In genomic region chr7:141533149-141533949, GRCh38 we compare ENCODE assay signal across 8 cellular contexts. TPM values are rescaled to one million over a fixed set of nuclear protein-coding genes. Genes with fewer than 3 reads are reported as not detected.
A peak's percentile ranks its signal among the peaks of the same experiment; 100 is the strongest.
DNase-seq lines count a peak whose midpoint lies in the region; ATAC-seq and TF ChIP-seq lines count a peak whose summit lies in the region.

No MANE protein-coding gene starts in this region.

- H3K27me3 ChIP-seq in HCT116 (ENCODE audit: insufficient read depth, low read length) (peaks cover 13% of the 10 kb centered on the region; the same call in 1 of the 2 replicates), gastrocnemius medialis (no peaks in the 10 kb centered on the region)

- no TSS peak for BruUV-seq in HCT116 (replicated peaks; lab: Mats Ljungman, UMichigan)

- H3K4me2 ChIP-seq in HCT116 (ENCODE audit: low read length), result no peak overlapping the region

- no peaks in the 10 kb centered on the region for H4K20me1 ChIP-seq in HCT116 (ENCODE audit: insufficient read depth)

- no peaks in the 10 kb centered on the region for H3K9me2 ChIP-seq in HCT116 (ENCODE audit: insufficient read depth)

- H3K9me3 ChIP-seq in HCT116 (ENCODE audit: control insufficient read depth in 1 of 2, insufficient read depth in 1 of 2, low read depth in 1 of 2, low read length in 2 of 2) (no peaks in the 10 kb centered on the region), gastrocnemius medialis (no peaks in the 10 kb centered on the region)

- H3K9ac ChIP-seq in HCT116 (ENCODE audit: low read length), result no peak overlapping the region

- TF ChIP-seq POLR2A in HCT116 (IDR thresholded peaks at IDR 0.05; ENCODE audit: borderline replicate concordance, extremely low read depth, insufficient read depth, insufficient read length), result no peak
- TF ChIP-seq POLR2A in gastrocnemius medialis (IDR thresholded peaks at IDR 0.05), result no peak

- no peaks in the 10 kb centered on the region for H3K36me3 ChIP-seq in HCT116 (ENCODE audit: control insufficient read depth in 1 of 2, insufficient read depth in 2 of 2, low read length in 2 of 2)
- no peaks in the 10 kb centered on the region for H3K36me3 ChIP-seq in gastrocnemius medialis

- DNase-seq in DMS 273 (lab: John Stamatoyannopoulos, UW; ENCODE audit: unreplicated experiment), result peak; percentile 94
- peak; percentile 48 for DNase-seq in HCT116 (ENCODE audit: low read depth, low spot score)
- peak; percentile 79 for DNase-seq in NCI-H2029 (lab: John Stamatoyannopoulos, UW)
- peak; percentile 20 for DNase-seq in T1000 (lab: John Stamatoyannopoulos, UW)
- peak; percentile 73 for DNase-seq in astrocyte of the spinal cord (ENCODE audit: low read depth, low spot score)
- DNase-seq in hypothalamus (lab: John Stamatoyannopoulos, UW), result peak in 46 of 51 donors; percentile 2 to 82 (median 46)
- DNase-seq in gastrocnemius medialis, result peak; percentile 22 to 33

- in situ Hi-C loops in astrocyte of the spinal cord (cut with HindIII; ENCODE audit: low sequenced_read_pairs) (no loop called here), gastrocnemius medialis (cut with MboI; ENCODE audit: low sequenced_read_pairs in 4 of 4) (loop anchor here (5.0 to 25.0 kb wide), 5 partner anchors 209 to 721 kb away; partner anchors contain the start of gene MRPS33 (in 1 of the 4))

- H2AFZ ChIP-seq in HCT116 (ENCODE audit: low read depth, low read length, poor library complexity, severe bottlenecking), result peak overlapping the region; percentile 11

- intact Hi-C loops in HCT116 (cut with micrococcal nuclease) (loop anchor here (5.0 to 10.0 kb wide), 4 partner anchors 269 to 861 kb away; partner anchors contain the start of gene ADCK2), gastrocnemius medialis (cut with DNase I; ENCODE audit: low total_unique reads) (loop anchor here (1.0 to 10.0 kb wide), 5 partner anchors 209 to 859 kb away; partner anchors contain the start of genes ADCK2 and MRPS33)

- H3K4me1 ChIP-seq in HCT116 (ENCODE audit: control insufficient read depth in 1 of 2, insufficient read depth in 2 of 2, low read length in 2 of 2) (no peaks in the 10 kb centered on the region), gastrocnemius medialis (peaks cover 0 to 15% of the 10 kb centered on the region in 2 donors)

- POLR2A ChIA-PET in HCT116 (lab: Charles Lee), result no interaction called here

- no peak overlapping the region for H3K4me3 ChIP-seq in HCT116 (replicated peaks in 1 of 2; ENCODE audit: low read depth in 1 of 2, low read length in 2 of 2)
- no peak overlapping the region for H3K4me3 ChIP-seq in astrocyte of the spinal cord (ENCODE audit: low read depth, low read length)
- no peak overlapping the region for H3K4me3 ChIP-seq in gastrocnemius medialis

- TF ChIP-seq CTCF in HCT116 (IDR thresholded peaks at IDR 0.05 in 2 of 3, conservative IDR thresholded peaks at IDR 0.05 in 1 of 3; ENCODE audit: borderline replicate concordance in 1 of 3, insufficient read depth in 1 of 3, low read depth in 2 of 3, low read length in 2 of 3), result peak; percentile 73 to 98 (median 96)
- peak; percentile 98 for TF ChIP-seq CTCF in astrocyte of the spinal cord (IDR thresholded peaks at IDR 0.05; ENCODE audit: low read depth, low read length)
- peak; percentile 71 to 96 (median 75) for TF ChIP-seq CTCF in gastrocnemius medialis (IDR thresholded peaks at IDR 0.05 in 4 of 5, conservative IDR thresholded peaks at IDR 0.05 in 1 of 5)

- CTCF ChIA-PET in HCT116 (lab: Charles Lee), result interaction anchor here (0.6 to 1.0 kb wide), 5 partner anchors 11 to 722 kb away, joined by 3 to 4 read pairs (median 3); no protein-coding TSS in a partner anchor

- ATAC-seq in HCT116 (peak; percentile 89), gastrocnemius medialis (peak; percentile 83 to 89), HG02763 (IDR thresholded peaks at IDR 0.05; ENCODE audit: unreplicated experiment) (no peak)

- no peak overlapping the region for H3K27ac ChIP-seq in HCT116 (ENCODE audit: low read depth, low read length)
- H3K27ac ChIP-seq in gastrocnemius medialis, result no peak overlapping the region

- RAD21 ChIA-PET in HCT116 (lab: Charles Lee; ENCODE audit: low non-redundant PET in 1 of 2, low total read pairs in 2 of 2, uncharacterized antibody in 2 of 2, unreplicated experiment in 2 of 2), result interaction anchor here (0.6 to 0.7 kb wide), 2 partner anchors 17 to 792 kb away, joined by 5 read pairs; no protein-coding TSS in a partner anchor

- H3K79me2 ChIP-seq in HCT116 (ENCODE audit: insufficient read depth, low read length), result no peaks in the 10 kb centered on the region

- TF ChIP-seq RAD21 in HCT116 (IDR thresholded peaks at IDR 0.05; ENCODE audit: low read depth), result peak; percentile 89

TF ChIP-seq in HCT116, 20 proteins besides CTCF, POLR2A, EP300 and RAD21:
- TF ChIP-seq SP1 (IDR thresholded peaks at IDR 0.05; ENCODE audit: low read depth) (no peak), JUND (IDR thresholded peaks at IDR 0.05) (no peak), CEBPB (IDR thresholded peaks at IDR 0.05; ENCODE audit: low read depth) (no peak), EZH2phosphoT487 (IDR thresholded peaks at IDR 0.05; ENCODE audit: borderline replicate concordance) (no peak), FOSL1 (IDR thresholded peaks at IDR 0.05; ENCODE audit: low read depth) (no peak), ZFX (IDR thresholded peaks at IDR 0.05) (no peak), EZH2 (IDR thresholded peaks at IDR 0.05) (no peak), ELF1 (IDR thresholded peaks at IDR 0.05; ENCODE audit: borderline replicate concordance, low read depth) (no peak), POLR2AphosphoS5 (IDR thresholded peaks at IDR 0.05; ENCODE audit: low read depth, low read length) (no peak), ZBTB33 (IDR thresholded peaks at IDR 0.05; ENCODE audit: extremely low read depth, insufficient replicate concordance, low read length) (no peak), YY1 (IDR thresholded peaks at IDR 0.05; ENCODE audit: extremely low read depth, insufficient replicate concordance, low read depth, low read length) (no peak)

RNA-seq across cellular contexts. Expression of gene AGK, which starts 17.9 kb away (rescaled TPM):
- total RNA-seq in HCT116 (2021; ENCODE audit: unreplicated experiment), result 36.3 TPM
- 15.3 and 19.9 TPM in 2 replicates for polyA plus RNA-seq in HCT116 (2012)
- 10 to 100 TPM in 2 of 4 donors, 1 to 10 TPM in 2; 6.5 to 17.1 (median 11.5) TPM for total RNA-seq in gastrocnemius medialis

Comparison
In these comparisons a context has a peak if more than half of its experiments do, and no peak if none do; other contexts are left out.
1. DNase-seq: peak in every context shown above with its lines; median percentile 94 in DMS 273; 79 in NCI-H2029; 73 in astrocyte of the spinal cord; 48 in HCT116; 46 in hypothalamus; 28 in gastrocnemius medialis; 20 in T1000.